Comparison of ENCODE assay signal across 31 cellular contexts in the genomic region with DNA sequence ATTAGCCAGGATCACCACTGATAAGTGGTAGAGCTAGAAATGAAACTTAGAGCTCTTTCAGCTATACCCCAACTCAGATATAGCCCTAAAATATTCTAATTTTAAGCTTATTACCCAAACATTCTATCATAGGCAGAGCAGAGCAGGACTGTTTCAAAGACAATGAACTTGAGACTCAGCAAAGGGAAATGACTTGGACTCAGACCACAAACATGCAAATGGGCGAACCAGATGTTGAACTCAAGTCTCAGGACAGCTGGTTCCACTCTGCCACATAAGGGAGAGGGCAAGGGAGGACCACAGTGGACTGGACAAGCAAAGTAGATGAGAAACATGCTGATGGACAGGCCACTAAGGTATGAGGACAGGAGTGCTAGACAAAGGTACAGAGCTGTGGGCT.
DNase-seq lines count a peak whose midpoint lies in the region; ATAC-seq, FAIRE-seq and TF ChIP-seq lines count a peak whose summit lies in the region.
"Had no signal": no experiment of that assay in that cellular context is flagged by ENCODE, and none has a peak within 500 bp of the region (broad histone marks: within the 10 kb centered on the region; RNA-seq: fewer than 3 reads in every experiment).

No MANE protein-coding gene starts in this region.

- no peak overlapping the region for H3K4me3 Mint-ChIP-seq in mesothelial cell of epicardium
- H3K4me3 Mint-ChIP-seq: activated CD4-positive, alpha-beta T cell treated with anti-CD3 and anti-CD28 coated beads, Interleukin-2, amount 10 ng/mL, durations not matched to agents 7 days and 5 days; activated CD8-positive, alpha-beta memory T cell treated with anti-CD3 and anti-CD28 coated beads, Interleukin-2, amount 10 ng/mL, durations not matched to agents 7 days and 5 days; activated naive CD4-positive, alpha-beta T cell treated with anti-CD3 and anti-CD28 coated beads for 36 hours; activated T-cell treated with anti-CD3 and anti-CD28 coated beads, Interleukin-2, amount 50 U/mL, for 72 hours; effector memory CD8-positive, alpha-beta T cell; naive B cell; T-helper 2 cell treated with Interferon-gamma antibody and Interleukin-4, amounts not matched to agents 5 μg/mL and 100 μg/mL, for 36 hours; type B pancreatic cell had no signal

- no peak overlapping the region for H3K27ac Mint-ChIP-seq in mesothelial cell of epicardium
- H3K27ac Mint-ChIP-seq: activated CD4-positive, alpha-beta T cell treated with anti-CD3 and anti-CD28 coated beads, Interleukin-2, amount 10 ng/mL, durations not matched to agents 7 days and 5 days; activated CD8-positive, alpha-beta memory T cell treated with anti-CD3 and anti-CD28 coated beads, Interleukin-2, amount 10 ng/mL, durations not matched to agents 7 days and 5 days; activated naive CD4-positive, alpha-beta T cell treated with anti-CD3 and anti-CD28 coated beads for 36 hours; activated T-cell treated with anti-CD3 and anti-CD28 coated beads, Interleukin-2, amount 50 U/mL, for 72 hours; effector memory CD8-positive, alpha-beta T cell; T-helper 2 cell treated with Interferon-gamma antibody and Interleukin-4, amounts not matched to agents 5 μg/mL and 100 μg/mL, for 36 hours; type B pancreatic cell had no signal

- intact Hi-C loops in left colon (cut with DNase I, micrococcal nuclease), result no loop called here

- FAIRE-seq in GM12892 (lab: Jason Lieb, UNC), result peak; percentile 33
- FAIRE-seq: A549 had no signal

- TF ChIP-seq CTCF in mesothelial cell of epicardium (IDR thresholded peaks at IDR 0.05; ENCODE audit: unreplicated experiment), result no peak
- TF ChIP-seq CTCF in GM13977 (IDR thresholded peaks at IDR 0.05; ENCODE audit: extremely low read depth, insufficient read depth, missing control alignments), result no peak

- no peaks in the 10 kb centered on the region for H3K9me3 Mint-ChIP-seq in mesothelial cell of epicardium
- H3K9me3 Mint-ChIP-seq: activated CD4-positive, alpha-beta T cell treated with anti-CD3 and anti-CD28 coated beads, Interleukin-2, amount 10 ng/mL, durations not matched to agents 7 days and 5 days; activated naive CD4-positive, alpha-beta T cell treated with anti-CD3 and anti-CD28 coated beads for 36 hours; effector memory CD8-positive, alpha-beta T cell; naive B cell; T-helper 2 cell treated with Interferon-gamma antibody and Interleukin-4, amounts not matched to agents 5 μg/mL and 100 μg/mL, for 36 hours; type B pancreatic cell had no signal

- DNase-seq in GM12892 (ENCODE audit: insufficient read length) (no peak), NAMALWA (ENCODE audit: low spot score) (peak; percentile 3), mesothelial cell of epicardium (ENCODE audit: low spot score in 2 of 2, unreplicated experiment in 2 of 2) (no peak), nucleus accumbens (lab: John Stamatoyannopoulos, UW) (no peak), GM13977 (ENCODE audit: low spot score) (no peak), left colon (no peak)
- DNase-seq: activated CD4-positive, alpha-beta T cell treated with anti-CD3 and anti-CD28 coated beads, Interleukin-2, amount 10 ng/mL, durations not matched to agents 7 days and 5 days; activated CD8-positive, alpha-beta memory T cell treated with anti-CD3 and anti-CD28 coated beads, Interleukin-2, amount 10 ng/mL, durations not matched to agents 7 days and 5 days; activated naive CD4-positive, alpha-beta T cell treated with anti-CD3 and anti-CD28 coated beads for 36 hours; activated T-cell treated with anti-CD3 and anti-CD28 coated beads, Interleukin-2, amount 50 U/mL, for 72 hours; amniotic stem cell; COR-L47; effector memory CD8-positive, alpha-beta T cell; foreskin melanocyte; GDM1; left cardiac atrium; mesenchymal stem cell; naive B cell; NCI-H1105 treated with DMSO at 0.1 percent for 48 hours; NCI-H2081; NCI-H345; NCI-H82; occipital lobe; OCI-M1; stimulated activated CD8-positive, alpha-beta memory T cell treated with anti-CD3 and anti-CD28 coated beads, Interleukin-4, amount 100 ng/mL, for 48 hours had no signal

- H3K4me1 Mint-ChIP-seq in mesothelial cell of epicardium, result no peaks in the 10 kb centered on the region
- H3K4me1 Mint-ChIP-seq: activated CD4-positive, alpha-beta T cell treated with anti-CD3 and anti-CD28 coated beads, Interleukin-2, amount 10 ng/mL, durations not matched to agents 7 days and 5 days; activated CD8-positive, alpha-beta memory T cell treated with anti-CD3 and anti-CD28 coated beads, Interleukin-2, amount 10 ng/mL, durations not matched to agents 7 days and 5 days; naive B cell had no signal

- in situ Hi-C loops in GM13977 (cut with MboI; ENCODE audit: low pct_unique_long_range_greater_than_20kb, low sequenced_read_pairs, unreplicated experiment), result no loop called here

- no peaks in the 10 kb centered on the region for H3K36me3 Mint-ChIP-seq in mesothelial cell of epicardium
- H3K36me3 Mint-ChIP-seq: activated CD8-positive, alpha-beta memory T cell treated with anti-CD3 and anti-CD28 coated beads, Interleukin-2, amount 10 ng/mL, durations not matched to agents 7 days and 5 days; naive B cell; type B pancreatic cell had no signal

- ATAC-seq in GM21381 (IDR thresholded peaks at IDR 0.05; ENCODE audit: unreplicated experiment) (peak; percentile 49), HG02798 (IDR thresholded peaks at IDR 0.05; ENCODE audit: poor library complexity, unreplicated experiment) (peak; percentile 83), left colon (no peak)
- ATAC-seq: A549; activated CD8-positive, alpha-beta memory T cell treated with anti-CD3 and anti-CD28 coated beads, Interleukin-2, amount 10 ng/mL, durations not matched to agents 7 days and 5 days; activated T-cell treated with anti-CD3 and anti-CD28 coated beads, Interleukin-2, amount 50 U/mL, for 72 hours; effector memory CD8-positive, alpha-beta T cell; left cardiac atrium; SK-N-SH treated with all-trans-retinoic acid at 6 μM for 48 hours had no signal

- H3K27me3 Mint-ChIP-seq in mesothelial cell of epicardium (ENCODE audit: low read depth), result peaks cover 57% of the 10 kb centered on the region
- H3K27me3 Mint-ChIP-seq: activated CD4-positive, alpha-beta T cell treated with anti-CD3 and anti-CD28 coated beads, Interleukin-2, amount 10 ng/mL, durations not matched to agents 7 days and 5 days; activated CD8-positive, alpha-beta memory T cell treated with anti-CD3 and anti-CD28 coated beads, Interleukin-2, amount 10 ng/mL, durations not matched to agents 7 days and 5 days; effector memory CD8-positive, alpha-beta T cell had no signal

- no peak for TF ChIP-seq POLR2A in GM12892 (IDR thresholded peaks at IDR 0.05; ENCODE audit: low read depth, low read length)
